30 cellular contexts compared by ENCODE assay signal in genomic region chr4:36183665-36184393, GRCh38.
"Had no signal": no experiment of that assay in that cellular context is flagged by ENCODE, and none has a peak within 500 bp of the region (broad histone marks: within the 10 kb centered on the region; RNA-seq: fewer than 3 reads in every experiment).

No MANE protein-coding gene starts in this region.

- H3K4me3 Mint-ChIP-seq: activated CD4-positive, alpha-beta memory T cell treated with anti-CD3 and anti-CD28 coated beads, Interleukin-2, amount 10 ng/mL, durations not matched to agents 7 days and 5 days; activated CD8-positive, alpha-beta memory T cell treated with anti-CD3 and anti-CD28 coated beads, Interleukin-2, amount 10 ng/mL, durations not matched to agents 7 days and 5 days; activated naive CD4-positive, alpha-beta T cell treated with anti-CD3 and anti-CD28 coated beads, Interleukin-2, amount 10 ng/mL, durations not matched to agents 7 days and 5 days; activated naive CD8-positive, alpha-beta T cell; activated naive CD8-positive, alpha-beta T cell treated with anti-CD3 and anti-CD28 coated beads, Interleukin-2, amount 50 U/mL, for 24 hours; IgD-negative memory B cell had no signal

- DNase-seq: activated CD4-positive, alpha-beta memory T cell treated with anti-CD3 and anti-CD28 coated beads, Interleukin-2, amount 10 ng/mL, durations not matched to agents 7 days and 5 days; activated CD4-positive, alpha-beta T cell treated with anti-CD3 and anti-CD28 coated beads for 1 hour; activated CD4-positive, alpha-beta T cell treated with anti-CD3 and anti-CD28 coated beads for 48 hours; activated CD4-positive, CD25-positive, alpha-beta regulatory T cell; activated CD8-positive, alpha-beta memory T cell treated with anti-CD3 and anti-CD28 coated beads for 24 hours; activated CD8-positive, alpha-beta memory T cell treated with anti-CD3 and anti-CD28 coated beads, Interleukin-2, amount 10 ng/mL, durations not matched to agents 7 days and 5 days; activated CD8-positive, alpha-beta memory T cell treated with anti-CD3 and anti-CD28 coated beads, Interleukin-2, amount 50 U/mL, for 48 hours; activated effector memory CD4-positive, alpha-beta T cell treated with Interleukin-2 at 50 U/mL for 16 hours; activated naive CD4-positive, alpha-beta T cell treated with anti-CD3 and anti-CD28 coated beads, Interleukin-2, amount 10 ng/mL, durations not matched to agents 7 days and 5 days; activated naive CD8-positive, alpha-beta T cell treated with anti-CD3 and anti-CD28 coated beads, Interleukin-2, amount 50 U/mL, for 24 hours; aorta; brain microvascular endothelial cell; Kasumi-1; KG1; MG63; NCI-H1048; NCI-H1105 treated with DMSO at 0.1 percent for 48 hours; NCI-H1436; NCI-H1694; NCI-H1930; NCI-H345; NCI-H524 treated with DMSO at 0.1 percent for 48 hours; SHP77; SJCRH30; T1000; WERI-Rb-1 had no signal

- H3K9me3 ChIP-seq: MG63, SJCRH30 had no signal

- ATAC-seq: activated CD8-positive, alpha-beta memory T cell treated with anti-CD3 and anti-CD28 coated beads, Interleukin-2, amount 10 ng/mL, durations not matched to agents 7 days and 5 days; activated naive CD8-positive, alpha-beta T cell treated with anti-CD3 and anti-CD28 coated beads, Interleukin-2, amount 50 U/mL, for 24 hours; Panc1 had no signal

- H3K36me3 ChIP-seq: brain microvascular endothelial cell, MG63, SJCRH30, WERI-Rb-1 had no signal

- H3K4me1 Mint-ChIP-seq: activated naive CD4-positive, alpha-beta T cell treated with anti-CD3 and anti-CD28 coated beads, Interleukin-2, amount 10 ng/mL, durations not matched to agents 7 days and 5 days had no signal

- H3K27ac Mint-ChIP-seq: activated CD4-positive, alpha-beta memory T cell treated with anti-CD3 and anti-CD28 coated beads, Interleukin-2, amount 10 ng/mL, durations not matched to agents 7 days and 5 days; activated CD8-positive, alpha-beta memory T cell treated with anti-CD3 and anti-CD28 coated beads, Interleukin-2, amount 10 ng/mL, durations not matched to agents 7 days and 5 days; activated naive CD4-positive, alpha-beta T cell treated with anti-CD3 and anti-CD28 coated beads, Interleukin-2, amount 10 ng/mL, durations not matched to agents 7 days and 5 days; activated naive CD8-positive, alpha-beta T cell; activated naive CD8-positive, alpha-beta T cell treated with anti-CD3 and anti-CD28 coated beads, Interleukin-2, amount 50 U/mL, for 24 hours had no signal

- H3K27ac ChIP-seq: brain microvascular endothelial cell, SJCRH30, SK-N-MC, WERI-Rb-1 had no signal

- H3K27me3 Mint-ChIP-seq: activated CD4-positive, alpha-beta memory T cell treated with anti-CD3 and anti-CD28 coated beads, Interleukin-2, amount 10 ng/mL, durations not matched to agents 7 days and 5 days; activated CD8-positive, alpha-beta memory T cell treated with anti-CD3 and anti-CD28 coated beads, Interleukin-2, amount 10 ng/mL, durations not matched to agents 7 days and 5 days; activated naive CD4-positive, alpha-beta T cell treated with anti-CD3 and anti-CD28 coated beads, Interleukin-2, amount 10 ng/mL, durations not matched to agents 7 days and 5 days; activated naive CD8-positive, alpha-beta T cell; activated naive CD8-positive, alpha-beta T cell treated with anti-CD3 and anti-CD28 coated beads, Interleukin-2, amount 50 U/mL, for 24 hours; IgD-negative memory B cell had no signal

- H3K9me3 Mint-ChIP-seq: activated CD4-positive, alpha-beta memory T cell treated with anti-CD3 and anti-CD28 coated beads, Interleukin-2, amount 10 ng/mL, durations not matched to agents 7 days and 5 days; activated naive CD4-positive, alpha-beta T cell treated with anti-CD3 and anti-CD28 coated beads, Interleukin-2, amount 10 ng/mL, durations not matched to agents 7 days and 5 days; activated naive CD8-positive, alpha-beta T cell treated with anti-CD3 and anti-CD28 coated beads, Interleukin-2, amount 50 U/mL, for 24 hours; IgD-negative memory B cell had no signal

- H3K4me1 ChIP-seq: SJCRH30 had no signal

- H3K27me3 ChIP-seq: brain microvascular endothelial cell, MG63, SJCRH30 had no signal

- H3K4me3 ChIP-seq: MG63, SJCRH30, SK-N-MC had no signal
